In genomic region chr11:113474362-113475159, GRCh38 we compare ENCODE assay signal across 8 cellular contexts. TPM values are rescaled to one million over a fixed set of nuclear protein-coding genes. Genes with fewer than 3 reads are reported as not detected.
DNase-seq lines count a peak whose midpoint lies in the region; ATAC-seq, FAIRE-seq and TF ChIP-seq lines count a peak whose summit lies in the region.

No MANE protein-coding gene starts in this region.

- peak in 4 of 5 donors; percentile 10 to 26 (median 24) for DNase-seq in CD4-positive, alpha-beta memory T cell
- DNase-seq in HTR-8/SVneo (ENCODE audit: insufficient read length, low spot score) (peak; percentile 82), UCSD-AML1 (lab: John Stamatoyannopoulos, UW; ENCODE audit: unreplicated experiment) (peak; percentile 34), bronchial epithelial cell (ENCODE audit: low read depth) (peak; percentile 64), islet precursor cell (peak; percentile 95)
- DNase-seq in stimulated activated CD4-positive, alpha-beta T cell treated with anti-CD3 and anti-CD28 coated beads, Interleukin-1b, Interleukin-23, amount 100 ng/mL, for 4 hours (ENCODE audit: low read depth in 2 of 2), result peak; percentile 23 to 27
- no peak for DNase-seq in effector CD8-positive, alpha-beta T cell (lab: John Stamatoyannopoulos, UW)

- H3K36me3 Mint-ChIP-seq in CD4-positive, alpha-beta memory T cell, result no peaks in the 10 kb centered on the region

- no peak overlapping the region for H3K4me3 ChIP-seq in CD4-positive, alpha-beta memory T cell (ENCODE audit: low read length in 2 of 2)
- H3K4me3 ChIP-seq in bronchial epithelial cell (ENCODE audit: low read depth, low read length), result no peak overlapping the region

- H3K36me3 ChIP-seq in CD4-positive, alpha-beta memory T cell (ENCODE audit: insufficient read depth, low read length), result no peaks in the 10 kb centered on the region
- H3K36me3 ChIP-seq in bronchial epithelial cell (ENCODE audit: control insufficient read depth, insufficient read depth, low read length), result no peaks in the 10 kb centered on the region

- TF ChIP-seq CTCF in bronchial epithelial cell (IDR thresholded peaks at IDR 0.05; ENCODE audit: insufficient read depth, low read length, severe bottlenecking), result no peak

- H3K27ac ChIP-seq in CD4-positive, alpha-beta memory T cell (ENCODE audit: low read depth, low read length), result no peak overlapping the region

- ATAC-seq in GM18520 (IDR thresholded peaks at IDR 0.05; ENCODE audit: unreplicated experiment), result no peak

- H3K27me3 Mint-ChIP-seq in CD4-positive, alpha-beta memory T cell, result peaks cover 42 to 59% of the 10 kb centered on the region in 2 donors

- no peaks in the 10 kb centered on the region for H3K4me1 ChIP-seq in CD4-positive, alpha-beta memory T cell (ENCODE audit: insufficient read depth, low read length)

- no peak overlapping the region for H3K27ac Mint-ChIP-seq in CD4-positive, alpha-beta memory T cell

- FAIRE-seq in HTR-8/SVneo (lab: Jason Lieb, UNC), result peak; percentile 48
- FAIRE-seq in bronchial epithelial cell (lab: Jason Lieb, UNC), result no peak

- H3K4me1 Mint-ChIP-seq in CD4-positive, alpha-beta memory T cell, result peaks cover 0 to 13% (median 4%) of the 10 kb centered on the region in 4 donors

- CTCF ChIA-PET in CD4-positive, alpha-beta memory T cell (lab: Charles Lee; ENCODE audit: partially characterized antibody), result no interaction called here

- peaks cover 0 to 6% (median 3%) of the 10 kb centered on the region in 8 donors for H3K9me3 Mint-ChIP-seq in CD4-positive, alpha-beta memory T cell

- H3K9me3 ChIP-seq in CD4-positive, alpha-beta memory T cell (ENCODE audit: control insufficient read depth in 1 of 2, low read length in 2 of 2), result no peaks in the 10 kb centered on the region

- H3K4me3 Mint-ChIP-seq in CD4-positive, alpha-beta memory T cell, result peak overlapping the region in 2 of 8 donors; percentile 40 to 63

- intact Hi-C loops in CD4-positive, alpha-beta memory T cell (cut with micrococcal nuclease), result no loop called here

- POLR2A ChIA-PET in CD4-positive, alpha-beta memory T cell (lab: Charles Lee; ENCODE audit: partially characterized antibody), result no interaction called here

- H3K27me3 ChIP-seq in CD4-positive, alpha-beta memory T cell (ENCODE audit: insufficient read depth, low read length), result peaks cover 15% of the 10 kb centered on the region
- peaks cover 28% of the 10 kb centered on the region for H3K27me3 ChIP-seq in bronchial epithelial cell (ENCODE audit: control insufficient read depth, insufficient read depth, low read length)

RNA-seq across cellular contexts. Expression of gene DRD2, which starts 0.6 kb away (rescaled TPM):
- total RNA-seq in CD4-positive, alpha-beta memory T cell, result not detected
- not detected for polyA plus RNA-seq in CD4-positive, alpha-beta memory T cell
- total RNA-seq in bronchial epithelial cell, result not detected in 2 replicates
